ENCODE assay signal across 13 cellular contexts in genomic region chr9:126916909-126917308, GRCh38. TPM values are rescaled to one million over a fixed set of nuclear protein-coding genes. Genes with fewer than 3 reads are reported as not detected.
DNase-seq lines count a peak whose midpoint lies in the region; TF ChIP-seq lines count a peak whose summit lies in the region.
"Had no signal": no experiment of that assay in that cellular context is flagged by ENCODE, and none has a peak within 500 bp of the region (broad histone marks: within the 10 kb centered on the region; RNA-seq: fewer than 3 reads in every experiment).

No MANE protein-coding gene starts in this region.

- no peak overlapping the region for H3K9ac ChIP-seq in Loucy (ENCODE audit: low read depth, low read length, poor library complexity, severe bottlenecking)

- no peak for TF ChIP-seq POLR2A in spleen (IDR thresholded peaks at IDR 0.05)

- no peak overlapping the region for H3K4me2 ChIP-seq in Loucy (ENCODE audit: low read depth, low read length, poor library complexity, severe bottlenecking)

- no peaks in the 10 kb centered on the region for H3K9me3 ChIP-seq in Loucy (ENCODE audit: insufficient read depth, low read depth, low read length)
- no peaks in the 10 kb centered on the region for H3K9me3 ChIP-seq in spleen

- peaks cover 9% of the 10 kb centered on the region for H3K27me3 ChIP-seq in Loucy (ENCODE audit: insufficient read depth, low read length, poor library complexity, severe bottlenecking)
- no peaks in the 10 kb centered on the region for H3K27me3 ChIP-seq in brain microvascular endothelial cell (replicated peaks)
- peaks cover 0 to 12% (median 0%) of the 10 kb centered on the region in 7 donors for H3K27me3 ChIP-seq in spleen (replicated peaks in 1 of 7)

- no peak overlapping the region for H3K27ac Mint-ChIP-seq in activated naive CD8-positive, alpha-beta T cell
- H3K27ac Mint-ChIP-seq in activated naive CD8-positive, alpha-beta T cell treated with anti-CD3 and anti-CD28 coated beads for 36 hours: no peak overlapping the region
- H3K27ac Mint-ChIP-seq: activated CD4-positive, alpha-beta T cell treated with anti-CD3 and anti-CD28 coated beads, Interleukin-2, amount 10 ng/mL, durations not matched to agents 24 days and 14 days had no signal

- H3K27ac ChIP-seq in brain microvascular endothelial cell (no peak overlapping the region), spleen (no peak overlapping the region)

- H3K27me3 Mint-ChIP-seq in activated naive CD8-positive, alpha-beta T cell: peaks cover 1% of the 10 kb centered on the region
- H3K27me3 Mint-ChIP-seq in activated naive CD8-positive, alpha-beta T cell treated with anti-CD3 and anti-CD28 coated beads for 36 hours: peaks cover 15% of the 10 kb centered on the region

- H4K20me1 ChIP-seq in Loucy (ENCODE audit: insufficient read depth, low read length, poor library complexity, severe bottlenecking): peaks cover 4% of the 10 kb centered on the region

- peaks cover 3% of the 10 kb centered on the region for H3K9me3 Mint-ChIP-seq in activated naive CD8-positive, alpha-beta T cell (ENCODE audit: low read depth)
- H3K9me3 Mint-ChIP-seq in activated naive CD8-positive, alpha-beta T cell treated with anti-CD3 and anti-CD28 coated beads for 36 hours: peaks cover 3% of the 10 kb centered on the region
- H3K9me3 Mint-ChIP-seq: activated CD4-positive, alpha-beta T cell treated with anti-CD3 and anti-CD28 coated beads, Interleukin-2, amount 10 ng/mL, durations not matched to agents 24 days and 14 days had no signal

- peaks cover 7% of the 10 kb centered on the region for H3K36me3 Mint-ChIP-seq in activated naive CD8-positive, alpha-beta T cell
- H3K36me3 Mint-ChIP-seq in activated naive CD8-positive, alpha-beta T cell treated with anti-CD3 and anti-CD28 coated beads for 36 hours: no peaks in the 10 kb centered on the region

- no peaks in the 10 kb centered on the region for H3K9me2 ChIP-seq in Loucy (replicated peaks; ENCODE audit: low read depth, low read length)

- WGBS in spleen, 5 donors: 64 to 82% (median 75%) methylated on average over 2 of the region's 2 CpGs

- H3K79me2 ChIP-seq in Loucy (ENCODE audit: insufficient read depth, low read length): no peaks in the 10 kb centered on the region

- H3K4me3 ChIP-seq in Loucy (ENCODE audit: low read length, poor library complexity, severe bottlenecking): no peak overlapping the region
- no peak overlapping the region for H3K4me3 ChIP-seq in brain microvascular endothelial cell (ENCODE audit: low read depth, low read length)
- H3K4me3 ChIP-seq in spleen: no peak overlapping the region

- H3K4me1 ChIP-seq in Loucy (ENCODE audit: insufficient read depth, low read length, poor library complexity, severe bottlenecking) (no peaks in the 10 kb centered on the region), spleen (peaks cover 0 to 17% (median 12%) of the 10 kb centered on the region in 6 donors)

- intact Hi-C loops in spleen (cut with DNase I; ENCODE audit: low total_unique reads): no loop called here

- H3F3A ChIP-seq in Loucy (ENCODE audit: low read depth): no peaks in the 10 kb centered on the region

- H3K36me3 ChIP-seq in Loucy (ENCODE audit: insufficient read depth, low read length): no peaks in the 10 kb centered on the region
- no peaks in the 10 kb centered on the region for H3K36me3 ChIP-seq in brain microvascular endothelial cell (replicated peaks)
- peaks cover 0 to 11% (median 0%) of the 10 kb centered on the region in 6 donors for H3K36me3 ChIP-seq in spleen

- H3K4me1 Mint-ChIP-seq in activated naive CD8-positive, alpha-beta T cell (ENCODE audit: low read depth): peaks cover 6% of the 10 kb centered on the region
- peaks cover 9% of the 10 kb centered on the region for H3K4me1 Mint-ChIP-seq in activated naive CD8-positive, alpha-beta T cell treated with anti-CD3 and anti-CD28 coated beads for 36 hours

- no peak for DNase-seq in activated naive CD8-positive, alpha-beta T cell treated with anti-CD3 and anti-CD28 coated beads for 36 hours
- DNase-seq in brain microvascular endothelial cell: no peak
- peak; percentile 18 for DNase-seq in spleen
- no peak for DNase-seq in NCI-H146 treated with DMSO at 0.1 percent for 48 hours (lab: John Stamatoyannopoulos, UW; ENCODE audit: unreplicated experiment)
- no peak for DNase-seq in NCI-H1694 (lab: John Stamatoyannopoulos, UW)
- DNase-seq in glomerular visceral epithelial cell (ENCODE audit: extremely low spot score): no peak
- DNase-seq: activated CD4-positive, alpha-beta T cell treated with anti-CD3 and anti-CD28 coated beads, Interleukin-2, amount 10 ng/mL, durations not matched to agents 24 days and 14 days; activated naive CD4-positive, alpha-beta T cell treated with anti-CD3 and anti-CD28 coated beads, Interleukin-2, amount 50 U/mL, for 16 hours; HCEC 1CT; left cardiac atrium; NCI-H526 treated with DMSO at 0.1 percent for 48 hours had no signal

- TF ChIP-seq CTCF in Loucy (conservative IDR thresholded peaks at IDR 0.05; ENCODE audit: low read length) (peak; percentile 59), brain microvascular endothelial cell (IDR thresholded peaks at IDR 0.05; ENCODE audit: low read depth, low read length, missing control alignments) (peak; percentile 31), spleen (IDR thresholded peaks at IDR 0.05 in 8 of 11, conservative IDR thresholded peaks at IDR 0.05 in 3 of 11) (no peak)

- in situ Hi-C loops in brain microvascular endothelial cell (cut with HindIII; ENCODE audit: low pct_ligation_motif_present, low sequenced_read_pairs): no loop called here

- peak overlapping the region; percentile 38 for H3K4me3 Mint-ChIP-seq in activated naive CD8-positive, alpha-beta T cell
- H3K4me3 Mint-ChIP-seq in activated naive CD8-positive, alpha-beta T cell treated with anti-CD3 and anti-CD28 coated beads for 36 hours: no peak overlapping the region
- H3K4me3 Mint-ChIP-seq: activated CD4-positive, alpha-beta T cell treated with anti-CD3 and anti-CD28 coated beads, Interleukin-2, amount 10 ng/mL, durations not matched to agents 24 days and 14 days had no signal

- H2AFZ ChIP-seq in Loucy (ENCODE audit: low read length): no peak overlapping the region

RNA-seq across cellular contexts. Expression of gene RALGPS1, which starts 2.3 kb away (rescaled TPM):
- 1 to 10 TPM in 1 of 2 experiments, under 1 TPM in 1; 0.56 to 1.1 TPM for total RNA-seq in activated naive CD8-positive, alpha-beta T cell treated with anti-CD3 and anti-CD28 coated beads for 36 hours
- total RNA-seq in spleen: 10 to 100 TPM; 11.0 to 27.3 (median 17.1) TPM
- 1 to 10 TPM; 2.5 to 4.9 (median 3.0) TPM for polyA plus RNA-seq in spleen

RNA-seq across cellular contexts. Expression of gene ZBTB34, which starts 56.5 kb away (rescaled TPM):
- total RNA-seq in activated naive CD8-positive, alpha-beta T cell treated with anti-CD3 and anti-CD28 coated beads for 36 hours: 1 to 10 TPM; 4.4 to 4.7 TPM
- total RNA-seq in spleen: 10 to 100 TPM; 13.0 to 28.9 (median 15.9) TPM
- polyA plus RNA-seq in spleen: 1 to 10 TPM; 2.1 to 3.1 (median 2.3) TPM

Comparison
In these comparisons a context has a peak if more than half of its experiments do, and no peak if none do; other contexts are left out.
1. CTCF ChIP-seq: peak in Loucy (single experiment) and brain microvascular endothelial cell (single experiment); none in spleen (0 of 11).
2. RNA of gene RALGPS1, which starts 2.3 kb away (total RNA-seq): 11.0 to 27.3 TPM in spleen; 0.56 to 1.1 TPM in activated naive CD8-positive, alpha-beta T cell treated with anti-CD3 and anti-CD28 coated beads for 36 hours; every median in the first group is over 4 times any median in the second.